In the genomic region with DNA sequence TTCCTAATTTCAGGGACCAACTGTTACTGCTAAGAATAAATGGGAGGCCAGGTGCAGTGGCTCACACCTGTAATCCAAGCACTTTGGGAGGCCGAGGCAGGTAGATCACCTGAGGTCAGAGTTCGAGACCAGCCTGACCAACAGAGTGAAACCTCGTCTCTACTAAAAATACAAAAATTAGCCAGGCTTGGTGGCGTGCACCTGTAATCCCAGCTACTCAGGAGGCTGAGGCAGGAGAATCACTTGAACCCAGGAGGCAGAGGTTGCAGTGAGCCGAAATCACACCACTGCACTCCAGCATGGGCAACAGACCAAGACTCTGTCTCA, we compare ENCODE assay signal across 8 cellular contexts.
DNase-seq lines count a peak whose midpoint lies in the region; ATAC-seq and TF ChIP-seq lines count a peak whose summit lies in the region.
"Not testable (repeated sequence)": the region's sequence is repeated elsewhere in the genome, so short reads cannot be mapped to it uniquely, and the experiment has no call there.

No MANE protein-coding gene starts in this region.

- peak overlapping the region; percentile 0 for H3K4ac ChIP-seq in trophoblast cell (ENCODE audit: low read depth, low read length)

- not testable (repeated sequence) for TF ChIP-seq POLR2A in stomach (IDR thresholded peaks at IDR 0.05)

- H3K4me3 ChIP-seq in HUES48 (ENCODE audit: low read depth, low read length); ascending aorta; liver (ENCODE audit: low read depth in 1 of 3, low read length in 3 of 3); trophoblast cell (ENCODE audit: low read depth, low read length); stomach; aorta (ENCODE audit: low read length in 2 of 2): not testable (repeated sequence)

- H3K4me3 Mint-ChIP-seq in activated CD4-positive, alpha-beta T cell treated with anti-CD3 and anti-CD28 coated beads for 36 hours, result not testable (repeated sequence)

- peaks cover 35% of the 10 kb centered on the region for H3K79me1 ChIP-seq in trophoblast cell (ENCODE audit: low read length)

- H3K27ac ChIP-seq in HUES48 (ENCODE audit: low read depth, low read length) (peak overlapping the region; percentile 43), ascending aorta (peak overlapping the region; percentile 89), epithelial cell of prostate (peak overlapping the region; percentile 98), liver (ENCODE audit: low read depth in 1 of 2, low read length in 2 of 2) (peak overlapping the region; percentile 89 to 97), trophoblast cell (ENCODE audit: low read depth, low read length) (peak overlapping the region; percentile 81), stomach (peak overlapping the region; percentile 47 to 91 (median 85)), aorta (ENCODE audit: low read depth in 1 of 2, low read length in 2 of 2) (peak overlapping the region; percentile 52 to 97)

- H4K91ac ChIP-seq in trophoblast cell (ENCODE audit: low read depth, low read length), result peak overlapping the region; percentile 41

- not testable (repeated sequence) for DNase-seq in activated CD4-positive, alpha-beta T cell treated with anti-CD3 and anti-CD28 coated beads for 36 hours; ascending aorta (ENCODE audit: low spot score in 2 of 2); epithelial cell of prostate (ENCODE audit: low read depth, low spot score); trophoblast cell; stomach; aorta

- not testable (repeated sequence) for H4K12ac ChIP-seq in trophoblast cell (ENCODE audit: low read depth, low read length)

- not testable (repeated sequence) for H4K8ac ChIP-seq in trophoblast cell (ENCODE audit: low read depth, low read length)

- H2BK120ac ChIP-seq in trophoblast cell (ENCODE audit: insufficient read depth, low read length, poor library complexity), result peak overlapping the region; percentile 61

- peaks cover 36% of the 10 kb centered on the region for H3K4me1 Mint-ChIP-seq in activated CD4-positive, alpha-beta T cell treated with anti-CD3 and anti-CD28 coated beads for 36 hours

- not testable (repeated sequence) for H3K4me1 ChIP-seq in HUES48 (ENCODE audit: control insufficient read depth, insufficient read depth, low read length); aorta (ENCODE audit: control insufficient read depth in 1 of 2, insufficient read depth in 2 of 2, low read length in 2 of 2)
- H3K4me1 ChIP-seq in ascending aorta (peaks cover 14 to 48% of the 10 kb centered on the region in 2 donors), liver (ENCODE audit: control insufficient read depth in 4 of 4, insufficient read depth in 4 of 4, low read length in 3 of 4) (peaks cover 0 to 17% (median 4%) of the 10 kb centered on the region in 4 donors), trophoblast cell (ENCODE audit: control insufficient read depth in 1 of 2, insufficient read depth in 2 of 2, low read length in 2 of 2) (peaks cover 18 to 23% of the 10 kb centered on the region in 2 experiments), stomach (peaks cover 27 to 63% (median 36%) of the 10 kb centered on the region in 4 donors)

- peak overlapping the region; percentile 5 for H2BK5ac ChIP-seq in trophoblast cell (ENCODE audit: low read depth, low read length, poor library complexity)

- not testable (repeated sequence) for H3K4me2 ChIP-seq in trophoblast cell (ENCODE audit: low read length)

- H3K27me3 ChIP-seq in HUES48 (ENCODE audit: control insufficient read depth, insufficient read depth, low read length); ascending aorta; liver (ENCODE audit: control insufficient read depth in 4 of 4, insufficient read depth in 4 of 4, low read length in 3 of 4); trophoblast cell (ENCODE audit: insufficient read depth, low read length); stomach; aorta (ENCODE audit: control insufficient read depth in 1 of 2, insufficient read depth in 2 of 2, low read length in 1 of 2): not testable (repeated sequence)

- not testable (repeated sequence) for TF ChIP-seq EP300 in stomach (IDR thresholded peaks at IDR 0.05)

- not testable (repeated sequence) for H3K23ac ChIP-seq in trophoblast cell (ENCODE audit: low read length)

- not testable (repeated sequence) for H3K9me3 ChIP-seq in HUES48 (ENCODE audit: control insufficient read depth, insufficient read depth, low read length); ascending aorta; liver (ENCODE audit: control insufficient read depth in 4 of 4, low read length in 3 of 4); trophoblast cell (ENCODE audit: insufficient read depth, low read depth, low read length); stomach; aorta (ENCODE audit: control insufficient read depth, low read length)

- intact Hi-C loops in activated CD4-positive, alpha-beta T cell treated with anti-CD3 and anti-CD28 coated beads for 36 hours (cut with DNase I, micrococcal nuclease), result loop anchor here (1.0 to 5.0 kb wide), 2 partner anchors 179 to 223 kb away; no protein-coding TSS in a partner anchor
- intact Hi-C loops in ascending aorta (cut with DNase I) (loop anchor here (5.0 to 10.0 kb wide), 2 partner anchors 268 to 650 kb away; no protein-coding TSS in a partner anchor), stomach (cut with DNase I; ENCODE audit: low total_unique reads) (loop anchor here (10.0 kb wide), 1 partner anchor 120 kb away; no protein-coding TSS in a partner anchor), aorta (cut with DNase I) (loop anchor here (5.0 kb wide), 2 partner anchors 113 to 268 kb away; no protein-coding TSS in a partner anchor)

- H3K36me3 ChIP-seq in HUES48 (ENCODE audit: control insufficient read depth, insufficient read depth, low read length); ascending aorta; liver (ENCODE audit: control insufficient read depth in 4 of 4, insufficient read depth in 3 of 4, low read depth in 1 of 4, low read length in 3 of 4); trophoblast cell (ENCODE audit: control insufficient read depth in 1 of 2, insufficient read depth in 2 of 2, low read length in 2 of 2); stomach; aorta (ENCODE audit: control insufficient read depth in 1 of 2, insufficient read depth in 2 of 2, low read length in 1 of 2): not testable (repeated sequence)

- CTCF ChIA-PET in activated CD4-positive, alpha-beta T cell treated with anti-CD3 and anti-CD28 coated beads for 36 hours (lab: Charles Lee), result interaction anchor here (0.9 to 3.2 kb wide), 6 partner anchors 78 to 117 kb away, joined by 3 to 21 read pairs (median 10); a partner anchor contains a TSS

- H3K14ac ChIP-seq in trophoblast cell (ENCODE audit: low read length), result not testable (repeated sequence)

- not testable (repeated sequence) for H3K36me3 Mint-ChIP-seq in activated CD4-positive, alpha-beta T cell treated with anti-CD3 and anti-CD28 coated beads for 36 hours (ENCODE audit: low read depth)

- H3K79me2 ChIP-seq in trophoblast cell (ENCODE audit: control insufficient read depth, insufficient read depth, low read length, poor library complexity), result peaks cover 12% of the 10 kb centered on the region

- TF ChIP-seq CTCF in ascending aorta (IDR thresholded peaks at IDR 0.05); liver (IDR thresholded peaks at IDR 0.05; ENCODE audit: low read depth, low read length, missing input control); stomach (IDR thresholded peaks at IDR 0.05): not testable (repeated sequence)

- not testable (repeated sequence) for H2AK5ac ChIP-seq in trophoblast cell (ENCODE audit: low read length)

- not testable (repeated sequence) for H3K27me3 Mint-ChIP-seq in activated CD4-positive, alpha-beta T cell treated with anti-CD3 and anti-CD28 coated beads for 36 hours

- not testable (repeated sequence) for ATAC-seq in activated CD4-positive, alpha-beta T cell treated with anti-CD3 and anti-CD28 coated beads for 36 hours; aorta (ENCODE audit: low FRiP score)

- H3K27ac Mint-ChIP-seq in activated CD4-positive, alpha-beta T cell treated with anti-CD3 and anti-CD28 coated beads for 36 hours, result peak overlapping the region; percentile 94

- H2AFZ ChIP-seq in trophoblast cell (ENCODE audit: insufficient read depth, low read length, poor library complexity), result not testable (repeated sequence)

- H2BK12ac ChIP-seq in trophoblast cell (ENCODE audit: low read length), result peak overlapping the region; percentile 3

- not testable (repeated sequence) for H3K18ac ChIP-seq in trophoblast cell (ENCODE audit: low read length)

- H3K9ac ChIP-seq in HUES48 (ENCODE audit: low read depth, low read length); trophoblast cell (ENCODE audit: low read length): not testable (repeated sequence)
- H3K9ac ChIP-seq in liver (ENCODE audit: low read depth in 1 of 2, low read length in 2 of 2), result peak overlapping the region in 1 of 2 donors; percentile 60

- POLR2A ChIA-PET in activated CD4-positive, alpha-beta T cell treated with anti-CD3 and anti-CD28 coated beads for 36 hours (lab: Charles Lee), result interaction anchor here (0.7 to 2.7 kb wide), 6 partner anchors 27 to 224 kb away, joined by 3 to 17 read pairs (median 6); no protein-coding TSS in a partner anchor

- 78% methylated on average over 5 of the region's 5 CpGs for WGBS in liver
- WGBS in trophoblast cell (ENCODE audit: extremely low coverage, insufficient coverage, insufficient read length), result no CpG with 5 or more reads among the region's 5 CpGs
- 92 to 98% (median 95%) methylated on average over 5 of the region's 5 CpGs for WGBS in stomach, 5 donors
- WGBS in aorta, 2 donors, result 87% methylated on average over 5 of the region's 5 CpGs

- not testable (repeated sequence) for TF ChIP-seq RAD21 in liver (IDR thresholded peaks at IDR 0.05)

- H3K9me3 Mint-ChIP-seq in activated CD4-positive, alpha-beta T cell treated with anti-CD3 and anti-CD28 coated beads for 36 hours (ENCODE audit: low read depth), result not testable (repeated sequence)

Comparison
In these comparisons a context has a peak if more than half of its experiments do, and no peak if none do; other contexts are left out.
1. H3K27ac ChIP-seq: peak in every context shown above with its lines; median percentile 98 in epithelial cell of prostate; 93 in liver; 89 in ascending aorta; 85 in stomach; 81 in trophoblast cell; 74 in aorta; 43 in HUES48.